6 cellular contexts compared by ENCODE assay signal in the genomic region with DNA sequence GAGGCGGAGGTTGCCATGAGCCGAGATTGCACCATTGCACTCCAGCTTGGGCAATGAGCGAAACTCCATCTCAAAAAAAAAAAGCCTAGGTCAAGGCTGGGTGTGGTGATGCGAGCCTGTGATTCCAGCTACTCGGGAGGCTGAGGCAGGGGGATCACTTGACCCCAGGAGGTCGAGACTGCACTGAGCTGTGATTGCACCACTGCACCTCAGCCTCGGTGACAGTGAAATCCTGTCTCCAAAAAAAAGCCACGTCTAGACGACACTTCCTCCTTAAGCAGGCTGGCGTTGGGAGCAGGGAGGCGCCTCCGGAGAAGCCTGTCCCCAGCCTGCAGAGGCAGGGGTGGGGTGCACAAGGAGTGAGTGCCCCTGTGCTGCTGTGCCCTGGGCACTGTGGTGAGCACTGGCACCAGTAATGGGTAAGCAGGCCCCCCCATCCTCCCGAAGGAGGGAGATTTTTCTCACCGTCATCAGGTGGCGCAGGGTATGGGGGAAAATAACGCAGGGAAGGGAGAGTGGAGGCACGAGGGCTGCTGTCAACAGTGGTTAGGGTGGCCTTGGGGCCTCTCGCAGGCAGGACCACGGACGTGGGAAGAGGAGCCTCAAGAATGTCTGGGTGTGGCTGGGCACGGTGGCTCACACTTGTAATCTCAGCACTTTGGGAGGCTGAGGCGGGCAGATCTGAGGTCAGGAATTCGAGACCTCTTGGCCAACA. TPM values are rescaled to one million over a fixed set of nuclear protein-coding genes. Genes with fewer than 3 reads are reported as not detected.
A peak's percentile ranks its signal among the peaks of the same experiment; 100 is the strongest.
DNase-seq lines count a peak whose midpoint lies in the region; ATAC-seq and TF ChIP-seq lines count a peak whose summit lies in the region.

No MANE protein-coding gene starts in this region.

- peaks cover 45% of the 10 kb centered on the region for H3K4me1 Mint-ChIP-seq in CD8-positive, alpha-beta T cell (ENCODE audit: low read depth)

- peak; percentile 62 for ATAC-seq in CD8-positive, alpha-beta T cell
- ATAC-seq in SK-N-SH treated with all-trans-retinoic acid at 6 μM for 48 hours (no peak), omental fat pad (ENCODE audit: low FRiP score) (no peak), GM18873 (IDR thresholded peaks at IDR 0.05; ENCODE audit: low FRiP score, unreplicated experiment) (no peak)

- peak in 4 of 7 experiments; percentile 39 to 79 (median 74) for DNase-seq in CD8-positive, alpha-beta T cell
- DNase-seq in left ventricle myocardium inferior (no peak), midbrain (lab: John Stamatoyannopoulos, UW) (no peak), omental fat pad (ENCODE audit: low spot score) (no peak)

- CTCF ChIA-PET in CD8-positive, alpha-beta T cell (lab: Charles Lee) = interaction anchor here (0.8 to 8.1 kb wide), 4 partner anchors 9 to 147 kb away, joined by 3 to 71 read pairs (median 5); a partner anchor contains a TSS

- no peaks in the 10 kb centered on the region for H3K9me3 ChIP-seq in CD8-positive, alpha-beta T cell (ENCODE audit: low read length)
- H3K9me3 ChIP-seq in left ventricle myocardium inferior (replicated peaks) = no peaks in the 10 kb centered on the region

- H3K27ac Mint-ChIP-seq in CD8-positive, alpha-beta T cell = peak overlapping the region; percentile 89

- no peak for TF ChIP-seq CTCF in CD8-positive, alpha-beta T cell (IDR thresholded peaks at IDR 0.05)
- no peak for TF ChIP-seq CTCF in left ventricle myocardium inferior (IDR thresholded peaks at IDR 0.05; ENCODE audit: borderline replicate concordance)
- no peak for TF ChIP-seq CTCF in omental fat pad (IDR thresholded peaks at IDR 0.05)

- no peaks in the 10 kb centered on the region for H3K27me3 Mint-ChIP-seq in CD8-positive, alpha-beta T cell (ENCODE audit: low read depth)

- intact Hi-C loops in CD8-positive, alpha-beta T cell (cut with DNase I, micrococcal nuclease) = loop anchor here (1.0 to 5.0 kb wide), 4 partner anchors 13 to 180 kb away; no protein-coding TSS in a partner anchor
- intact Hi-C loops in left ventricle myocardium inferior (cut with micrococcal nuclease) = no loop called here

- H3K36me3 ChIP-seq in CD8-positive, alpha-beta T cell (ENCODE audit: insufficient read depth, low read length) = peaks cover 65% of the 10 kb centered on the region
- peaks cover 71% of the 10 kb centered on the region for H3K36me3 ChIP-seq in left ventricle myocardium inferior

- H3K4me3 ChIP-seq in CD8-positive, alpha-beta T cell (ENCODE audit: low read depth, low read length) = no peak overlapping the region
- no peak overlapping the region for H3K4me3 ChIP-seq in left ventricle myocardium inferior

- H3K27me3 ChIP-seq in CD8-positive, alpha-beta T cell (ENCODE audit: insufficient read depth, low read length) = no peaks in the 10 kb centered on the region
- H3K27me3 ChIP-seq in left ventricle myocardium inferior (ENCODE audit: low read depth) = no peaks in the 10 kb centered on the region

- peak overlapping the region; percentile 44 for H3K27ac ChIP-seq in CD8-positive, alpha-beta T cell (ENCODE audit: low read depth, low read length)
- H3K27ac ChIP-seq in left ventricle myocardium inferior (replicated peaks) = peak overlapping the region; percentile 12

- POLR2A ChIA-PET in CD8-positive, alpha-beta T cell (lab: Charles Lee) = interaction anchor here (0.6 to 8.0 kb wide), 4 partner anchors 8 to 186 kb away, joined by 3 to 53 read pairs (median 4); no protein-coding TSS in a partner anchor

- H3K4me1 ChIP-seq in CD8-positive, alpha-beta T cell (ENCODE audit: insufficient read depth, low read length) = peaks cover 39% of the 10 kb centered on the region
- H3K4me1 ChIP-seq in left ventricle myocardium inferior = peaks cover 27% of the 10 kb centered on the region

- peak overlapping the region; percentile 67 for H3K4me3 Mint-ChIP-seq in CD8-positive, alpha-beta T cell

- H3K9me3 Mint-ChIP-seq in CD8-positive, alpha-beta T cell = no peaks in the 10 kb centered on the region

- peaks cover 72% of the 10 kb centered on the region for H3K36me3 Mint-ChIP-seq in CD8-positive, alpha-beta T cell

TF ChIP-seq in SK-N-SH treated with all-trans-retinoic acid at 6 μM for 48 hours, 23 proteins besides CTCF, POLR2A, EP300 and RAD21:
- TF ChIP-seq, protein P1, sequence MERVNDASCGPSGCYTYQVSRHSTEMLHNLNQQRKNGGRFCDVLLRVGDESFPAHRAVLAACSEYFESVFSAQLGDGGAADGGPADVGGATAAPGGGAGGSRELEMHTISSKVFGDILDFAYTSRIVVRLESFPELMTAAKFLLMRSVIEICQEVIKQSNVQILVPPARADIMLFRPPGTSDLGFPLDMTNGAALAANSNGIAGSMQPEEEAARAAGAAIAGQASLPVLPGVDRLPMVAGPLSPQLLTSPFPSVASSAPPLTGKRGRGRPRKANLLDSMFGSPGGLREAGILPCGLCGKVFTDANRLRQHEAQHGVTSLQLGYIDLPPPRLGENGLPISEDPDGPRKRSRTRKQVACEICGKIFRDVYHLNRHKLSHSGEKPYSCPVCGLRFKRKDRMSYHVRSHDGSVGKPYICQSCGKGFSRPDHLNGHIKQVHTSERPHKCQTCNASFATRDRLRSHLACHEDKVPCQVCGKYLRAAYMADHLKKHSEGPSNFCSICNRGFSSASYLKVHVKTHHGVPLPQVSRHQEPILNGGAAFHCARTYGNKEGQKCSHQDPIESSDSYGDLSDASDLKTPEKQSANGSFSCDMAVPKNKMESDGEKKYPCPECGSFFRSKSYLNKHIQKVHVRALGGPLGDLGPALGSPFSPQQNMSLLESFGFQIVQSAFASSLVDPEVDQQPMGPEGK (CRISPR knock-in tag; IDR thresholded peaks at IDR 0.05; ENCODE audit: borderline replicate concordance) = no peak
- peak; percentile 69; the same call in 1 of the 2 replicates for TF ChIP-seq ZFP3 (CRISPR knock-in tag; IDR thresholded peaks at IDR 0.05)

RNA-seq across cellular contexts. Expression of a gene that starts 0.7 kb away (rescaled TPM):
- 10 to 100 TPM; 74.4 to 76.3 TPM for total RNA-seq in CD8-positive, alpha-beta T cell
- total RNA-seq in left ventricle myocardium inferior (4.1 TPM), omental fat pad (10 to 100 TPM in 1 of 4 donors, 1 to 10 TPM in 3; 2.7 to 18.7 (median 4.7) TPM)

RNA-seq across cellular contexts. Expression of a gene that starts 6.0 kb away (rescaled TPM):
- 100 to 1,000 TPM in 1 of 2 experiments, 10 to 100 TPM in 1; 97.6 to 114 TPM for total RNA-seq in CD8-positive, alpha-beta T cell
- total RNA-seq in left ventricle myocardium inferior (23.6 TPM), omental fat pad (10 to 100 TPM; 25.0 to 79.7 (median 32.0) TPM)

RNA-seq across cellular contexts. Expression of a gene that starts 7.5 kb away (rescaled TPM):
- 100 to 1,000 TPM; 331 to 334 TPM for total RNA-seq in CD8-positive, alpha-beta T cell
- total RNA-seq in left ventricle myocardium inferior (172 TPM), omental fat pad (100 to 1,000 TPM; 223 to 282 (median 242) TPM)

RNA-seq across cellular contexts. Expression of a gene that starts 9.7 kb away (rescaled TPM):
- 1 to 10 TPM; 1.2 TPM for total RNA-seq in CD8-positive, alpha-beta T cell
- not detected for total RNA-seq in left ventricle myocardium inferior
- under 1 TPM in 3 of 4 donors, not detected in 1; 0.31 to 0.84 (median 0.37) TPM for total RNA-seq in omental fat pad

RNA-seq across cellular contexts. Expression of a gene that starts 26.1 kb away (rescaled TPM):
- total RNA-seq in CD8-positive, alpha-beta T cell = 10 to 100 TPM; 56.4 to 61.6 TPM
- total RNA-seq in left ventricle myocardium inferior (9.1 TPM), omental fat pad (10 to 100 TPM; 20.7 to 36.7 (median 27.7) TPM)

Comparison
In these comparisons a context has a peak if more than half of its experiments do, and no peak if none do; other contexts are left out.
1. DNase-seq: peak in CD8-positive, alpha-beta T cell (4 of 7); none in left ventricle myocardium inferior (single experiment), midbrain (single experiment) and omental fat pad (single experiment).